ENCODE assay signal across 8 cellular contexts in the genomic region with DNA sequence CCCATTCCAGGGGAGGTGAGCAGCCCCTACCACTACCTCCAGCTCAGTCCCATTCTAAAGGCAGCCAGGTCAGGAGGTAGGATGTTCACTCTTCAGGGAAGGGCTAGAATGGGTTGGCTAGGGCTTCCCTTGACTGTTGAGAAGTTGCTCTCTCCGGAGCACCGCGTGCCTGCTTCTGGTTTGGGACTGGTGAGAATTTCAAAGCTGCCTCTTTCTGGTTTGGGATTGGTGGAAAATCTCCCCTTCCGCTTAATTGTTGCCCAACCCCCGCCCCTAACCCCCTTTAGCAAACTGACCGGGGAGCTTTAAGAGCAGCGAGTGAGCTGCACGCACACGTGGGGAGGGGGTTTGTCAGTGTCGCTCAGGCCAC. TPM values are rescaled to one million over a fixed set of nuclear protein-coding genes. Genes with fewer than 3 reads are reported as not detected.
DNase-seq lines count a peak whose midpoint lies in the region; ATAC-seq and TF ChIP-seq lines count a peak whose summit lies in the region.

No MANE protein-coding gene starts in this region.

- H3K9ac ChIP-seq in IMR-90 (ENCODE audit: low read depth, low read length) (0 out of 2 replicates have a peak overlapping the region, but pooled peaks have one; percentile 36), muscle layer of colon (ENCODE audit: low read length) (peak overlapping the region; percentile 69)

- H3K36me3 Mint-ChIP-seq in activated T-helper 17 cell treated with anti-CD3 and anti-CD28 coated beads, Interleukin-2, amount 50 U/mL, for 72 hours (ENCODE audit: low read depth) = no peaks in the 10 kb centered on the region

- no peak overlapping the region for H3K4me3 Mint-ChIP-seq in activated T-helper 17 cell treated with anti-CD3 and anti-CD28 coated beads, Interleukin-2, amount 50 U/mL, for 72 hours

- peak overlapping the region; percentile 98 for H2AFZ ChIP-seq in IMR-90 (replicated peaks; ENCODE audit: low read length, poor library complexity)

- no peaks in the 10 kb centered on the region for H4K20me1 ChIP-seq in IMR-90 (ENCODE audit: insufficient read depth, low read length)

- ATAC-seq in IMR-90 (ENCODE audit: low read depth) (no peak), GM18861 (IDR thresholded peaks at IDR 0.05; ENCODE audit: unreplicated experiment) (no peak)
- ATAC-seq in activated T-helper 17 cell treated with anti-CD3 and anti-CD28 coated beads, Interleukin-2, amount 50 U/mL, for 72 hours (replicated peaks) = no peak

- TF ChIP-seq CTCF in IMR-90 (conservative IDR thresholded peaks at IDR 0.05; ENCODE audit: low read depth, low read length) = no peak

- H3K56ac ChIP-seq in IMR-90 (ENCODE audit: extremely low read depth, insufficient read depth, low read length) = no peak overlapping the region

- no TSS peak for BruUV-seq in IMR-90 (replicated peaks; lab: Mats Ljungman, UMichigan)

- H3K9me1 ChIP-seq in IMR-90 (ENCODE audit: insufficient read depth, low read length) = no peaks in the 10 kb centered on the region; the same call in 1 of the 2 replicates

- 0 out of 2 replicates have a peak overlapping the region, but pooled peaks have one; percentile 57 for H3K4ac ChIP-seq in IMR-90 (ENCODE audit: low read depth, low read length)

- POLR2A ChIA-PET in IMR-90 (lab: Charles Lee; ENCODE audit: unreplicated experiment) = no interaction called here

- H3K4me1 Mint-ChIP-seq in activated T-helper 17 cell treated with anti-CD3 and anti-CD28 coated beads, Interleukin-2, amount 50 U/mL, for 72 hours = no peaks in the 10 kb centered on the region

- peaks cover 19% of the 10 kb centered on the region for H3K27me3 ChIP-seq in IMR-90 (ENCODE audit: control insufficient read depth, insufficient read depth, low read length)
- no peaks in the 10 kb centered on the region for H3K27me3 ChIP-seq in muscle layer of colon (ENCODE audit: control insufficient read depth in 1 of 2, insufficient read depth in 2 of 2, low read length in 2 of 2)

- H3K27me3 Mint-ChIP-seq in activated T-helper 17 cell treated with anti-CD3 and anti-CD28 coated beads, Interleukin-2, amount 50 U/mL, for 72 hours = no peaks in the 10 kb centered on the region

- H2BK120ac ChIP-seq in IMR-90 (ENCODE audit: low read depth, low read length) = no peak overlapping the region

- no peaks in the 10 kb centered on the region for H3K9me3 ChIP-seq in IMR-90 (ENCODE audit: control insufficient read depth, insufficient read depth, low read length)
- no peaks in the 10 kb centered on the region for H3K9me3 ChIP-seq in muscle layer of colon (ENCODE audit: low read length)

- peak overlapping the region; percentile 83 for H3K4me2 ChIP-seq in IMR-90 (ENCODE audit: low read depth, low read length)

- H3K4me3 ChIP-seq in IMR-90 (ENCODE audit: insufficient read depth, low read depth, low read length) = peak overlapping the region; percentile 50
- H3K4me3 ChIP-seq in muscle layer of colon (ENCODE audit: low read depth in 1 of 2, low read length in 2 of 2) = peak overlapping the region; percentile 34 to 76

- WGBS in IMR-90 (ENCODE audit: extremely low coverage in 2 of 2, insufficient read length in 1 of 2), 2 experiments = no CpG with 5 or more reads among the region's 10 CpGs

- H2AK9ac ChIP-seq in IMR-90 (replicated peaks; ENCODE audit: low read depth, low read length, poor library complexity) = peak overlapping the region; percentile 10

- no peak overlapping the region for H2BK20ac ChIP-seq in IMR-90 (ENCODE audit: low read depth, low read length)

- no peak overlapping the region for H4K8ac ChIP-seq in IMR-90 (ENCODE audit: low read depth in 2 of 2, low read length in 2 of 2)

- H3K23ac ChIP-seq in IMR-90 (ENCODE audit: low read depth, low read length) = no peak overlapping the region

- peak overlapping the region; percentile 15; the same call in 1 of the 2 replicates for H2AK5ac ChIP-seq in IMR-90 (ENCODE audit: low read depth, low read length)

- TF ChIP-seq RAD21 in IMR-90 (IDR thresholded peaks at IDR 0.05; ENCODE audit: low read length) = no peak

- in situ Hi-C loops in IMR-90 (cut with MboI; ENCODE audit: low sequenced_read_pairs) = no loop called here

- H3K18ac ChIP-seq in IMR-90 (ENCODE audit: low read depth, low read length) = no peak overlapping the region

- peaks cover 16% of the 10 kb centered on the region for H3K4me1 ChIP-seq in IMR-90 (ENCODE audit: control insufficient read depth, insufficient read depth, low read length)
- peaks cover 26% of the 10 kb centered on the region for H3K4me1 ChIP-seq in muscle layer of colon (ENCODE audit: insufficient read depth, low read length)

- H3K27ac ChIP-seq in IMR-90 (ENCODE audit: insufficient read depth, low read length) = no peak overlapping the region
- peak overlapping the region; percentile 79 for H3K27ac ChIP-seq in cingulate gyrus (ENCODE audit: low read depth, low read length)
- peak overlapping the region; percentile 9 for H3K27ac ChIP-seq in muscle layer of colon (ENCODE audit: low read depth, low read length)

- H2BK5ac ChIP-seq in IMR-90 (ENCODE audit: low read depth, low read length, poor library complexity, severe bottlenecking) = no peak overlapping the region

- no peak overlapping the region for H4K5ac ChIP-seq in IMR-90 (ENCODE audit: low read depth, low read length)

- H4K91ac ChIP-seq in IMR-90 (ENCODE audit: insufficient read depth, low read depth, low read length) = no peak overlapping the region

- peak; percentile 25 to 30 for DNase-seq in AML-193 (lab: John Stamatoyannopoulos, UW)
- no peak for DNase-seq in IMR-90
- no peak for DNase-seq in kidney tubule cell (ENCODE audit: low spot score)
- DNase-seq in HPDE6-E6E7 (ENCODE audit: extremely low spot score) = no peak

- intact Hi-C loops in IMR-90 (cut with micrococcal nuclease) = loop anchor here (1.0 to 2.0 kb wide), 2 partner anchors 42 to 94 kb away; partner anchors contain the start of gene THY1

- no peaks in the 10 kb centered on the region for H3K79me1 ChIP-seq in IMR-90 (ENCODE audit: low read depth in 1 of 2, low read length in 2 of 2)

- peak overlapping the region; percentile 11; the same call in 1 of the 3 replicates for H2BK15ac ChIP-seq in IMR-90 (ENCODE audit: low read depth, low read length)

- H3K36me3 ChIP-seq in IMR-90 (ENCODE audit: control insufficient read depth, insufficient read depth, low read length) (no peaks in the 10 kb centered on the region), muscle layer of colon (ENCODE audit: insufficient read depth, low read length) (no peaks in the 10 kb centered on the region)

- H3K27ac Mint-ChIP-seq in activated T-helper 17 cell treated with anti-CD3 and anti-CD28 coated beads, Interleukin-2, amount 50 U/mL, for 72 hours = no peak overlapping the region

- dilution Hi-C loops in IMR-90 (cut with HindIII; ENCODE audit: low sequenced_read_pairs, unreplicated experiment) = no loop called here

- H3K14ac ChIP-seq in IMR-90 (replicated peaks; ENCODE audit: low read depth, low read length) = peak overlapping the region; percentile 54; the same call in 1 of the 2 replicates

- no peaks in the 10 kb centered on the region for H3K9me3 Mint-ChIP-seq in activated T-helper 17 cell treated with anti-CD3 and anti-CD28 coated beads, Interleukin-2, amount 50 U/mL, for 72 hours

- no peak for TF ChIP-seq POLR2A in IMR-90 (IDR thresholded peaks at IDR 0.05; ENCODE audit: low read depth, low read length)

- CTCF ChIA-PET in IMR-90 (lab: Yijun Ruan, JAX) = interaction anchor here (0.8 to 3.2 kb wide), 11 partner anchors 9 to 348 kb away, joined by 3 to 23 read pairs (median 4); partner anchors contain the start of genes C1QTNF5 and NECTIN1

TF ChIP-seq in IMR-90, 13 proteins besides CTCF, POLR2A, EP300 and RAD21 (continues in another document):
- TF ChIP-seq SMC3 (IDR thresholded peaks at IDR 0.05; ENCODE audit: low read depth, low read length) (no peak), BHLHE40 (IDR thresholded peaks at IDR 0.05; ENCODE audit: low read depth, low read length) (no peak), USF2 (IDR thresholded peaks at IDR 0.05; ENCODE audit: low read depth, low read length) (no peak), RFX5 (IDR thresholded peaks at IDR 0.05; ENCODE audit: low read depth, low read length) (no peak)

RNA-seq across cellular contexts. Expression of gene USP2, which starts 0.7 kb away (rescaled TPM):
- total RNA-seq in IMR-90 (2012; rRNA removed) = under 0.01 and 0.18 TPM in 2 replicates
- 0.63 and 0.79 TPM in 2 replicates for polyA plus RNA-seq in IMR-90 (2012; rRNA removed)
- polyA plus RNA-seq in IMR-90 (2012; cell fraction: cytosol; rRNA removed) = 0.25 and 0.74 TPM in 2 replicates
- 1.8 and 3.1 TPM in 2 replicates for polyA plus RNA-seq in IMR-90 (2012; cell fraction: nucleus; rRNA removed; ENCODE audit: low replicate concordance)
- total RNA-seq in activated T-helper 17 cell treated with anti-CD3 and anti-CD28 coated beads, Interleukin-2, amount 50 U/mL, for 72 hours = 1 to 10 TPM in 1 of 2 donors, under 1 TPM in 1; 0.52 to 1.3 TPM

RNA-seq across cellular contexts. Expression of gene MFRP, which starts 34.3 kb away (rescaled TPM):
- total RNA-seq in IMR-90 (2012; rRNA removed) = not detected in 2 replicates
- polyA plus RNA-seq in IMR-90 (2012; rRNA removed) = not detected in 2 replicates
- 0.02 and 0.05 TPM in 2 replicates for polyA plus RNA-seq in IMR-90 (2012; cell fraction: cytosol; rRNA removed)
- polyA plus RNA-seq in IMR-90 (2012; cell fraction: nucleus; rRNA removed; ENCODE audit: low replicate concordance) = not detected in 2 replicates
- total RNA-seq in activated T-helper 17 cell treated with anti-CD3 and anti-CD28 coated beads, Interleukin-2, amount 50 U/mL, for 72 hours = not detected

RNA-seq across cellular contexts. Expression of gene C1QTNF5, which starts 40.1 kb away (rescaled TPM):
- 1.9 and 2.0 TPM in 2 replicates for total RNA-seq in IMR-90 (2012; rRNA removed)
- 5.4 and 5.8 TPM in 2 replicates for polyA plus RNA-seq in IMR-90 (2012; rRNA removed)
- polyA plus RNA-seq in IMR-90 (2012; cell fraction: cytosol; rRNA removed) = 5.1 and 9.5 TPM in 2 replicates
- 5.6 and 7.4 TPM in 2 replicates for polyA plus RNA-seq in IMR-90 (2012; cell fraction: nucleus; rRNA removed; ENCODE audit: low replicate concordance)
- total RNA-seq in activated T-helper 17 cell treated with anti-CD3 and anti-CD28 coated beads, Interleukin-2, amount 50 U/mL, for 72 hours = not detected

RNA-seq across cellular contexts. Expression of gene THY1, which starts 42.2 kb away (rescaled TPM):
- total RNA-seq in IMR-90 (2012; rRNA removed) = 703 and 816 TPM in 2 replicates
- polyA plus RNA-seq in IMR-90 (2012; rRNA removed) = 1,657 and 2,603 TPM in 2 replicates
- polyA plus RNA-seq in IMR-90 (2012; cell fraction: cytosol; rRNA removed) = 329 and 2,274 TPM in 2 replicates
- polyA plus RNA-seq in IMR-90 (2012; cell fraction: nucleus; rRNA removed; ENCODE audit: low replicate concordance) = 846 and 954 TPM in 2 replicates
- 1 to 10 TPM; 1.1 to 4.7 TPM for total RNA-seq in activated T-helper 17 cell treated with anti-CD3 and anti-CD28 coated beads, Interleukin-2, amount 50 U/mL, for 72 hours

RNA-seq across cellular contexts. Expression of gene RNF26, which starts 46.5 kb away (rescaled TPM):
- 3.4 and 3.6 TPM in 2 replicates for total RNA-seq in IMR-90 (2012; rRNA removed)
- 36.7 and 38.1 TPM in 2 replicates for polyA plus RNA-seq in IMR-90 (2012; rRNA removed)
- 34.0 and 44.0 TPM in 2 replicates for polyA plus RNA-seq in IMR-90 (2012; cell fraction: cytosol; rRNA removed)
- 7.8 and 14.3 TPM in 2 replicates for polyA plus RNA-seq in IMR-90 (2012; cell fraction: nucleus; rRNA removed; ENCODE audit: low replicate concordance)
- 10 to 100 TPM; 23.7 to 32.6 TPM for total RNA-seq in activated T-helper 17 cell treated with anti-CD3 and anti-CD28 coated beads, Interleukin-2, amount 50 U/mL, for 72 hours

Comparison
In these comparisons a context has a peak if more than half of its experiments do, and no peak if none do; other contexts are left out.
1. DNase-seq: peak in AML-193 (2 of 2); none in IMR-90 (single experiment), kidney tubule cell (single experiment) and HPDE6-E6E7 (single experiment).